1 cellular context compared by ENCODE assay signal in genomic region chr2:55403177-55403998, GRCh38.
TF ChIP-seq lines count a peak whose summit lies in the region.

No MANE protein-coding gene starts in this region.

TF ChIP-seq in WTC11, 78 proteins besides CTCF, POLR2A, EP300 and RAD21:
- TF ChIP-seq ZNF423 (CRISPR knock-in tag; IDR thresholded peaks at IDR 0.05): no peak
